In the genomic region with DNA sequence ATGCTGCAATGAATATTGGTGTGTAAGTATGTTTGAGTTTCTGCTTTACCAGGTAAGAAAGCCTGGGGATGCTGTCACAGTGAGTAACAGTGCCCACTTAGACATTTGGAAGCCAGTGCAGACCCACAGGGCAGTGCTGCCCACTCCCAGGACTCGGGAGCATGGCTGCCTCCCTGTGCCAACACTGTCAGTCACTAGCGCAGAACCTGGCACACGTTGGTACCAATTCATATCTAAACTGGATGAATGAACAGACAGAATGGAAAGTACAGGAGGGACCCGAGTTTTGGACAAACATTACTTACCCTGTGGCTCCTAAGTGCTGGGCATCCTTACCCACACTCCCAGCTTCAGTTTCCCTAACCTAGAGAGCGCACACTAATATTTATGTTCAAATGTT, we compare ENCODE assay signal across 9 cellular contexts. TPM values are rescaled to one million over a fixed set of nuclear protein-coding genes. Genes with fewer than 3 reads are reported as not detected.
DNase-seq lines count a peak whose midpoint lies in the region; ATAC-seq and TF ChIP-seq lines count a peak whose summit lies in the region.
"Had no signal": no experiment of that assay in that cellular context is flagged by ENCODE, and none has a peak within 500 bp of the region (broad histone marks: within the 10 kb centered on the region; RNA-seq: fewer than 3 reads in every experiment).

No MANE protein-coding gene starts in this region.

- intact Hi-C loops in ascending aorta (cut with DNase I) = loop anchor here (2.0 to 5.0 kb wide), 3 partner anchors 18 to 111 kb away; a partner anchor contains a TSS

- no peaks in the 10 kb centered on the region for H3K9me3 Mint-ChIP-seq in T-helper 1 cell treated with Interleukin-12 subunit alpha and Interleukin-12 subunit beta and Interleukin-4 antibody, amounts not matched to agents 30 μg/mL and 1 μg/mL, for 36 hours

- no peaks in the 10 kb centered on the region for H3K36me3 Mint-ChIP-seq in T-helper 1 cell treated with Interleukin-12 subunit alpha and Interleukin-12 subunit beta and Interleukin-4 antibody, amounts not matched to agents 30 μg/mL and 1 μg/mL, for 36 hours (ENCODE audit: low read depth)

- peak overlapping the region; percentile 99 to 100 for H3K27ac ChIP-seq in ascending aorta
- peak overlapping the region; percentile 84 to 98 for H3K27ac ChIP-seq in lung (ENCODE audit: low read depth in 1 of 2, low read length in 1 of 2)
- peak overlapping the region; percentile 99 for H3K27ac ChIP-seq in suprapubic skin

- DNase-seq in T-helper 1 cell = no peak
- no peak for DNase-seq in ascending aorta (ENCODE audit: low spot score in 2 of 2)
- no peak for DNase-seq in lung (ENCODE audit: low spot score)
- peak in 1 of 2 donors; percentile 50 for DNase-seq in suprapubic skin (ENCODE audit: low spot score in 2 of 2)
- no peak for DNase-seq in stimulated activated naive CD4-positive, alpha-beta T cell (lab: John Stamatoyannopoulos, UW)
- no peak for DNase-seq in stimulated activated CD4-positive, alpha-beta T cell treated with anti-CD3 and anti-CD28 coated beads, Interleukin-4, amount 100 ng/mL, for 24 hours
- DNase-seq: NCI-H1694 had no signal

- H3K27me3 ChIP-seq in ascending aorta (no peaks in the 10 kb centered on the region), lung (ENCODE audit: control insufficient read depth, insufficient read depth) (no peaks in the 10 kb centered on the region), suprapubic skin (no peaks in the 10 kb centered on the region)

- peak overlapping the region; percentile 91 for H3K4me3 Mint-ChIP-seq in T-helper 1 cell treated with Interleukin-12 subunit alpha and Interleukin-12 subunit beta and Interleukin-4 antibody, amounts not matched to agents 30 μg/mL and 1 μg/mL, for 36 hours

- WGBS in lung, 2 donors = 75 to 83% methylated on average over 5 of the region's 5 CpGs
- WGBS in suprapubic skin = 66% methylated on average over 5 of the region's 5 CpGs

- peaks cover 0 to 22% of the 10 kb centered on the region in 2 donors for H3K4me1 ChIP-seq in ascending aorta
- H3K4me1 ChIP-seq in lung (ENCODE audit: control insufficient read depth in 2 of 2, insufficient read depth in 2 of 2, low read length in 2 of 2) = peaks cover 7 to 10% of the 10 kb centered on the region in 2 donors
- H3K4me1 ChIP-seq in suprapubic skin = peaks cover 52% of the 10 kb centered on the region

- ATAC-seq in lung (ENCODE audit: insufficient read depth, low FRiP score) (no peak), HG03342 (IDR thresholded peaks at IDR 0.05; ENCODE audit: unreplicated experiment) (no peak)

- H3K27ac Mint-ChIP-seq in T-helper 1 cell treated with Interleukin-12 subunit alpha and Interleukin-12 subunit beta and Interleukin-4 antibody, amounts not matched to agents 30 μg/mL and 1 μg/mL, for 36 hours = peak overlapping the region; percentile 47

- TF ChIP-seq CTCF in ascending aorta (IDR thresholded peaks at IDR 0.05) (no peak), lung (IDR thresholded peaks at IDR 0.05; ENCODE audit: control extremely low read depth, extremely low read depth) (no peak), suprapubic skin (IDR thresholded peaks at IDR 0.05) (no peak)

- H3K36me3 ChIP-seq in ascending aorta (no peaks in the 10 kb centered on the region), lung (ENCODE audit: control insufficient read depth in 2 of 2, insufficient read depth in 2 of 2, low read length in 2 of 2) (peaks cover 0 to 5% of the 10 kb centered on the region in 2 donors), suprapubic skin (no peaks in the 10 kb centered on the region)

- no peaks in the 10 kb centered on the region for H3K9me3 ChIP-seq in ascending aorta
- H3K9me3 ChIP-seq in lung (ENCODE audit: control insufficient read depth in 2 of 2, insufficient read depth in 1 of 2, low read length in 1 of 2) = no peaks in the 10 kb centered on the region
- no peaks in the 10 kb centered on the region for H3K9me3 ChIP-seq in suprapubic skin

- H3K4me1 Mint-ChIP-seq in T-helper 1 cell treated with Interleukin-12 subunit alpha and Interleukin-12 subunit beta and Interleukin-4 antibody, amounts not matched to agents 30 μg/mL and 1 μg/mL, for 36 hours (ENCODE audit: low read depth) = peaks cover 17% of the 10 kb centered on the region

- no peak for TF ChIP-seq POLR2A in suprapubic skin (IDR thresholded peaks at IDR 0.05)

- no peak for TF ChIP-seq EP300 in suprapubic skin (IDR thresholded peaks at IDR 0.05)

- H3K27me3 Mint-ChIP-seq in T-helper 1 cell treated with Interleukin-12 subunit alpha and Interleukin-12 subunit beta and Interleukin-4 antibody, amounts not matched to agents 30 μg/mL and 1 μg/mL, for 36 hours (ENCODE audit: low read depth) = peaks cover 5% of the 10 kb centered on the region

- H3K4me3 ChIP-seq in ascending aorta (peak overlapping the region; percentile 81 to 87), lung (no peak overlapping the region), suprapubic skin (peak overlapping the region; percentile 77)

RNA-seq across cellular contexts. Expression of a gene that starts 1.6 kb away (rescaled TPM):
- total RNA-seq in ascending aorta (147 TPM), lung (10 to 100 TPM; 13.9 to 59.0 TPM), suprapubic skin (10 to 100 TPM; 57.1 to 98.6 (median 63.2) TPM)
- polyA plus RNA-seq in lung = 10 to 100 TPM; 44.5 to 52.7 TPM

RNA-seq across cellular contexts. Expression of a gene that starts 18.1 kb away (rescaled TPM):
- total RNA-seq in ascending aorta (35.4 TPM), lung (10 to 100 TPM; 16.2 to 17.6 TPM), suprapubic skin (10 to 100 TPM; 23.7 to 49.4 (median 33.0) TPM)
- polyA plus RNA-seq in lung = 1 to 10 TPM; 3.7 to 6.6 TPM
